In the genomic region with DNA sequence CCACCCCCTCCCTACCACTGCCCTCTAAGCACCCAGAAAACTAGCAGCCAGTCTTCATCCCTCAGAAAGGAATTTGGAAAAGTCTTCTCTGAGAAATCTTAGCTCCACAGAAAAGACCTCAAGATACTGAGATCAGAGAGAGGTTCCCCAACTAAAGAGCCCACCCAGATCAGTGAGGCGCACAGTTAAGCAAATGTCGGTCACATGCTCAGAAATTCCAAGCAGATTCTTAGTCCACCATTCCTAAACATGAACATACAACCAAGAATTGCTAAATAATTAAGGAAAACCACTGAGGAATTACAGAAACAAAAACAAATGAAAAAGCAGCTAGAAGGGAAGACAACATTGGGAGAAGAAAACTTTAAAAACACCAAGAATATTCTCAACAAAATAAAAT, we compare ENCODE assay signal across 22 cellular contexts. TPM values are rescaled to one million over a fixed set of nuclear protein-coding genes. Genes with fewer than 3 reads are reported as not detected.
DNase-seq lines count a peak whose midpoint lies in the region; ATAC-seq, FAIRE-seq and TF ChIP-seq lines count a peak whose summit lies in the region.
"Had no signal": no experiment of that assay in that cellular context is flagged by ENCODE, and none has a peak within 500 bp of the region (broad histone marks: within the 10 kb centered on the region; RNA-seq: fewer than 3 reads in every experiment).

No MANE protein-coding gene starts in this region.

- peaks cover 6% of the 10 kb centered on the region for H3K9me1 ChIP-seq in K562 (ENCODE audit: control insufficient read depth, insufficient read depth, low read length)

- no peak for DNase-seq in stimulated activated naive CD8-positive, alpha-beta T cell treated with anti-CD3 and anti-CD28 coated beads, Interleukin-15, Interleukin-2, amounts not matched to agents 100 U/mL and 50 U/mL, for 24 hours
- DNase-seq in K562 (ENCODE audit: extremely low read depth in 1 of 4, low spot score in 3 of 4): no peak
- no peak for DNase-seq in naive B cell
- no peak for DNase-seq in SKM-1 treated with dmso at 0.1 percent for 144 hours (lab: John Stamatoyannopoulos, UW; ENCODE audit: unreplicated experiment)
- DNase-seq in activated CD4-positive, alpha-beta memory T cell treated with anti-CD3 and anti-CD28 coated beads for 36 hours: no peak
- DNase-seq in DMS 273 (lab: John Stamatoyannopoulos, UW; ENCODE audit: unreplicated experiment): no peak
- DNase-seq: ACHN; activated CD4-positive, alpha-beta T cell treated with anti-CD3 and anti-CD28 coated beads, Interleukin-2, amount 10 ng/mL, durations not matched to agents 24 days and 14 days; activated CD8-positive, alpha-beta memory T cell treated with anti-CD3 and anti-CD28 coated beads, Interleukin-2, amount 50 U/mL, for 4 hours; activated naive CD4-positive, alpha-beta T cell treated with Interleukin-2 at 50 U/mL for 16 hours; C1 segment of cervical spinal cord; central memory CD4-positive, alpha-beta T cell; effector CD4-positive, alpha-beta T cell; left colon; NCI-H1694; stimulated activated CD4-positive, alpha-beta T cell treated with anti-CD3 and anti-CD28 coated beads, Interleukin-12 subunit alpha, Interleukin-12 subunit beta, amount 100 ng/mL, for 4 hours had no signal

- ATAC-seq in stimulated activated naive CD8-positive, alpha-beta T cell treated with anti-CD3 and anti-CD28 coated beads, Interleukin-15, Interleukin-2, amounts not matched to agents 100 U/mL and 50 U/mL, for 24 hours: no peak
- ATAC-seq in K562: peak; percentile 11; the same call in 2 of the 3 replicates
- ATAC-seq in naive B cell (ENCODE audit: low read depth in 2 of 2): no peak
- no peak for ATAC-seq in HG02571 (IDR thresholded peaks at IDR 0.05; ENCODE audit: unreplicated experiment)
- ATAC-seq: left colon, Right ventricle myocardium inferior had no signal

- no peak for TF ChIP-seq EP300 in K562 (IDR thresholded peaks at IDR 0.05; ENCODE audit: low read length)

- peaks cover 7% of the 10 kb centered on the region; the same call in 1 of the 2 replicates for H4K20me1 ChIP-seq in K562 (replicated peaks; ENCODE audit: control insufficient read depth, insufficient read depth, low read length)

- H3K4me1 Mint-ChIP-seq in stimulated activated naive CD8-positive, alpha-beta T cell treated with anti-CD3 and anti-CD28 coated beads, Interleukin-15, Interleukin-2, amounts not matched to agents 100 ng/mL and 50 ng/mL, for 24 hours (ENCODE audit: low read depth): peaks cover 81% of the 10 kb centered on the region
- H3K4me1 Mint-ChIP-seq in naive B cell: peaks cover 49 to 85% (median 81%) of the 10 kb centered on the region in 3 donors
- peaks cover 64% of the 10 kb centered on the region for H3K4me1 Mint-ChIP-seq in activated CD4-positive, alpha-beta memory T cell treated with anti-CD3 and anti-CD28 coated beads for 36 hours (ENCODE audit: low read depth)

- H3K27ac ChIP-seq in K562 (ENCODE audit: extremely low read depth, low read depth, low read length): no peak overlapping the region; the same call in 2 of the 3 replicates
- H3K27ac ChIP-seq: esophagus muscularis mucosa, vagina had no signal

- no peak overlapping the region for H3K4me3 ChIP-seq in K562
- H3K4me3 ChIP-seq: esophagus muscularis mucosa, vagina had no signal

- no peak overlapping the region for H3K4me3 Mint-ChIP-seq in stimulated activated naive CD8-positive, alpha-beta T cell treated with anti-CD3 and anti-CD28 coated beads, Interleukin-15, Interleukin-2, amounts not matched to agents 100 ng/mL and 50 ng/mL, for 24 hours
- H3K4me3 Mint-ChIP-seq in naive B cell: peak overlapping the region in 6 of 8 donors; percentile 32 to 73 (median 52)
- H3K4me3 Mint-ChIP-seq in activated CD4-positive, alpha-beta memory T cell treated with anti-CD3 and anti-CD28 coated beads for 36 hours: no peak overlapping the region
- H3K4me3 Mint-ChIP-seq: activated CD4-positive, alpha-beta T cell treated with anti-CD3 and anti-CD28 coated beads, Interleukin-2, amount 10 ng/mL, durations not matched to agents 24 days and 14 days had no signal

- H3K4me2 ChIP-seq in K562 (ENCODE audit: insufficient read depth, low read length): no peak overlapping the region

- WGBS in K562 (ENCODE audit: insufficient coverage, low coverage, missing lambda C conversion rate): 76% methylated on average over 2 of the region's 2 CpGs

- H3K9me3 ChIP-seq in K562 (replicated peaks; ENCODE audit: control insufficient read depth, insufficient read depth, low read depth, low read length): 0 out of 2 replicates have a peak, but pooled peaks cover 2% of the 10 kb centered on the region
- H3K9me3 ChIP-seq: vagina had no signal

- H3K9me3 Mint-ChIP-seq in stimulated activated naive CD8-positive, alpha-beta T cell treated with anti-CD3 and anti-CD28 coated beads, Interleukin-15, Interleukin-2, amounts not matched to agents 100 ng/mL and 50 ng/mL, for 24 hours: peaks cover 4% of the 10 kb centered on the region
- H3K9me3 Mint-ChIP-seq in naive B cell: peaks cover 0 to 11% (median 7%) of the 10 kb centered on the region in 7 donors
- H3K9me3 Mint-ChIP-seq in activated CD4-positive, alpha-beta memory T cell treated with anti-CD3 and anti-CD28 coated beads for 36 hours: peaks cover 7% of the 10 kb centered on the region

- H3K36me3 ChIP-seq in K562 (ENCODE audit: control insufficient read depth, insufficient read depth, low read length): no peaks in the 10 kb centered on the region
- H3K36me3 ChIP-seq: esophagus muscularis mucosa, vagina had no signal

- BruUV-seq in K562 (replicated peaks; lab: Mats Ljungman, UMichigan): no TSS peak

- no peak overlapping the region for H2AFZ ChIP-seq in K562 (ENCODE audit: low read depth, low read length)

- POLR2A ChIA-PET in K562 (lab: Yijun Ruan, JAX): interaction anchor here (0.6 to 1.9 kb wide), 5 partner anchors 9 to 118 kb away, joined by 3 to 5 read pairs (median 3); no protein-coding TSS in a partner anchor
- POLR2A ChIA-PET in activated CD4-positive, alpha-beta memory T cell treated with anti-CD3 and anti-CD28 coated beads for 36 hours (lab: Charles Lee): no interaction called here

- CTCF ChIA-PET in K562 (lab: Yijun Ruan, JAX; ENCODE audit: low intra/inter-chr PET ratio): no interaction called here
- CTCF ChIA-PET in activated CD4-positive, alpha-beta memory T cell treated with anti-CD3 and anti-CD28 coated beads for 36 hours (lab: Charles Lee): interaction anchor here (0.6 to 1.5 kb wide), 4 partner anchors 9 to 205 kb away, joined by 4 to 7 read pairs (median 4); no protein-coding TSS in a partner anchor

- no peaks in the 10 kb centered on the region for H3K27me3 Mint-ChIP-seq in stimulated activated naive CD8-positive, alpha-beta T cell treated with anti-CD3 and anti-CD28 coated beads, Interleukin-15, Interleukin-2, amounts not matched to agents 100 ng/mL and 50 ng/mL, for 24 hours
- H3K27me3 Mint-ChIP-seq in naive B cell: no peaks in the 10 kb centered on the region
- no peaks in the 10 kb centered on the region for H3K27me3 Mint-ChIP-seq in activated CD4-positive, alpha-beta memory T cell treated with anti-CD3 and anti-CD28 coated beads for 36 hours
- H3K27me3 Mint-ChIP-seq: activated CD4-positive, alpha-beta T cell treated with anti-CD3 and anti-CD28 coated beads, Interleukin-2, amount 10 ng/mL, durations not matched to agents 24 days and 14 days had no signal

- H3K4me1 ChIP-seq in K562 (replicated peaks in 1 of 2; ENCODE audit: control insufficient read depth in 2 of 2, insufficient read depth in 2 of 2, low read length in 2 of 2): peaks cover 0 to 28% of the 10 kb centered on the region in 2 experiments; a peak in 4 of 5 replicates

- TF ChIP-seq CTCF in K562 (IDR thresholded peaks at IDR 0.05 in 2 of 3, conservative IDR thresholded peaks at IDR 0.05 in 1 of 3; ENCODE audit: insufficient read depth in 2 of 3, low read depth in 1 of 3, low read length in 3 of 3): no peak

- FAIRE-seq in K562 (lab: Jason Lieb, UNC): no peak
- FAIRE-seq: TTC549 had no signal

- no peak for TF ChIP-seq POLR2A in K562 (conservative IDR thresholded peaks at IDR 0.05)

- TF ChIP-seq RAD21 in K562 (CRISPR knock-in tag; conservative IDR thresholded peaks at IDR 0.05 in 1 of 2, IDR thresholded peaks at IDR 0.05 in 1 of 2): no peak

- intact Hi-C loops in K562 (cut with micrococcal nuclease): no loop called here
- intact Hi-C loops in activated CD4-positive, alpha-beta memory T cell treated with anti-CD3 and anti-CD28 coated beads for 36 hours (cut with micrococcal nuclease): no loop called here

- H3K9ac ChIP-seq in K562 (ENCODE audit: insufficient read depth in 1 of 2, low read depth in 2 of 2, low read length in 2 of 2): no peak overlapping the region

- H3K27ac Mint-ChIP-seq in stimulated activated naive CD8-positive, alpha-beta T cell treated with anti-CD3 and anti-CD28 coated beads, Interleukin-15, Interleukin-2, amounts not matched to agents 100 ng/mL and 50 ng/mL, for 24 hours: peak overlapping the region; percentile 67
- H3K27ac Mint-ChIP-seq in naive B cell: peak overlapping the region; percentile 35 to 87 (median 62)
- no peak overlapping the region for H3K27ac Mint-ChIP-seq in activated CD4-positive, alpha-beta memory T cell treated with anti-CD3 and anti-CD28 coated beads for 36 hours
- H3K27ac Mint-ChIP-seq: activated CD4-positive, alpha-beta T cell treated with anti-CD3 and anti-CD28 coated beads, Interleukin-2, amount 10 ng/mL, durations not matched to agents 24 days and 14 days had no signal

- H3K27me3 ChIP-seq in K562 (ENCODE audit: control insufficient read depth in 2 of 2, insufficient read depth in 2 of 2, low read length in 2 of 2): no peaks in the 10 kb centered on the region
- H3K27me3 ChIP-seq: esophagus muscularis mucosa, vagina had no signal

- in situ Hi-C loops in K562 (cut with MboI): no loop called here

- H3K36me3 Mint-ChIP-seq in stimulated activated naive CD8-positive, alpha-beta T cell treated with anti-CD3 and anti-CD28 coated beads, Interleukin-15, Interleukin-2, amounts not matched to agents 100 ng/mL and 50 ng/mL, for 24 hours (ENCODE audit: low read depth): peaks cover 15% of the 10 kb centered on the region
- no peaks in the 10 kb centered on the region for H3K36me3 Mint-ChIP-seq in naive B cell
- peaks cover 4% of the 10 kb centered on the region for H3K36me3 Mint-ChIP-seq in activated CD4-positive, alpha-beta memory T cell treated with anti-CD3 and anti-CD28 coated beads for 36 hours

- peaks cover 96% of the 10 kb centered on the region for H3K79me2 ChIP-seq in K562 (ENCODE audit: control insufficient read depth, insufficient read depth, low read length)

RNA-seq across cellular contexts. Expression of a gene that starts 32.3 kb away (rescaled TPM):
- total RNA-seq in K562 (2011; cell fraction: chromatin; rRNA removed; ENCODE audit: low replicate concordance): 259 and 607 TPM in 2 replicates
- 97.6 and 127 TPM in 2 replicates for total RNA-seq in K562 (2011; cell fraction: nucleolus; rRNA removed)
- 277 and 397 TPM in 2 replicates for total RNA-seq in K562 (2011; cell fraction: nucleoplasm; rRNA removed)
- total RNA-seq in K562 (2014; rRNA removed) (29.3 and 32.5 TPM in 2 replicates), K562 (2014; rRNA removed; fragmentation: Illumina TruSeq; extraction: Trizol) (71.9 and 82.3 TPM in 2 replicates), K562 (2015; rRNA removed; fragmentation: Illumina TruSeq; extraction: Trizol) (70.1 and 70.8 TPM in 2 replicates), K562 (2021) (76.9 and 90.3 TPM in 2 replicates)
- polyA plus RNA-seq in K562 (2011; rRNA removed) (45.8 and 48.0 TPM in 2 replicates), K562 (2014; fragmentation: Illumina TruSeq; extraction: Trizol) (34.0 and 36.9 TPM in 2 replicates), K562 (2014; fragmentation: Nextera tagmentation; extraction: Ambion mirVana) (10 to 100 TPM; 13.4 to 22.0 TPM), K562 (2014; rRNA removed) (25.7 and 26.8 TPM in 2 replicates), naive B cell (ENCODE audit: low read depth in 6 of 6) (10 to 100 TPM; 12.5 to 19.2 (median 16.2) TPM)
- 26.1 and 36.3 TPM in 2 replicates for polyA plus RNA-seq in K562 (2011; cell fraction: cytosol; rRNA removed)
- 102 and 117 TPM in 2 replicates for polyA plus RNA-seq in K562 (2011; cell fraction: nucleus; rRNA removed)
- 29.2 and 39.4 TPM in 2 replicates for polyA plus RNA-seq in K562 (2012)
- polyA minus RNA-seq in K562 (2011; rRNA and poly(A)+ RNA removed): 279 and 322 TPM in 2 replicates
- 59.1 and 73.6 TPM in 2 replicates for polyA minus RNA-seq in K562 (2011; cell fraction: cytosol; rRNA and poly(A)+ RNA removed)
- 174 and 313 TPM in 2 replicates for polyA minus RNA-seq in K562 (2011; cell fraction: nucleus; rRNA and poly(A)+ RNA removed)
- 10 to 100 TPM; 37.7 to 41.4 TPM for total RNA-seq in activated CD4-positive, alpha-beta memory T cell treated with anti-CD3 and anti-CD28 coated beads for 36 hours

Comparison
In these comparisons a context has a peak if more than half of its experiments do, and no peak if none do; other contexts are left out.
1. H3K4me3 Mint-ChIP-seq: peak in naive B cell (6 of 8); none in stimulated activated naive CD8-positive, alpha-beta T cell treated with anti-CD3 and anti-CD28 coated beads, Interleukin-15, Interleukin-2, amounts not matched to agents 100 ng/mL and 50 ng/mL, for 24 hours (single experiment) and activated CD4-positive, alpha-beta memory T cell treated with anti-CD3 and anti-CD28 coated beads for 36 hours (single experiment).